Comparison of ENCODE assay signal across 12 cellular contexts in the genomic region with DNA sequence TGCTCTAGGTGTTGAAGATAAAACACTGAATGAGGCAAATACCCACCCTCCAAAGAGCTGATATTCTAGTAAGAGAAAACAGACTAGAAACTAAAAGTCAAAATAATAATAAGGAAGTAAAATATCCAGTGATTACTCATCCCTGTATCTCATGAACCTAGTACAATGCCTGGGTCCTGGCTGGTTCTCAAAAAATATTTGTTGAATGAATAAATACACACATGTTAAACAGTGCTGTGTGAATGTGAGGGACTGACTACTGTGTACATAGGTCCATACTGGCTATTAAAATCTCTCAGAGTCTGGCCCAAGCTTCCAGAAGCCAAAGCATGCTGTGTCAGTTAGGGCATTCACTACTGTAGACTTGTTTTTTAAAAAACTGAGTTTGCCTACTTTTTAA.
DNase-seq lines count a peak whose midpoint lies in the region; ATAC-seq, FAIRE-seq and TF ChIP-seq lines count a peak whose summit lies in the region.
"Had no signal": no experiment of that assay in that cellular context is flagged by ENCODE, and none has a peak within 500 bp of the region (broad histone marks: within the 10 kb centered on the region; RNA-seq: fewer than 3 reads in every experiment).

No MANE protein-coding gene starts in this region.

- H3K4me3 ChIP-seq in endothelial cell of umbilical vein (replicated peaks in 1 of 3; ENCODE audit: insufficient read depth in 1 of 3, low read depth in 1 of 3, low read length in 3 of 3): no peak overlapping the region

- ATAC-seq in GM18498 (IDR thresholded peaks at IDR 0.05; ENCODE audit: unreplicated experiment) (no peak), T-cell (replicated peaks in 1 of 4) (no peak)
- ATAC-seq: activated T-cell treated with anti-CD3 and anti-CD28 coated beads, Interleukin-2, amount 50 U/mL, for 4 hours; stimulated activated naive CD8-positive, alpha-beta T cell treated with anti-CD3 and anti-CD28 coated beads, Interleukin-15, Interleukin-2, amounts not matched to agents 100 U/mL and 50 U/mL, for 24 hours had no signal

- CTCF ChIA-PET in endothelial cell of umbilical vein (lab: Charles Lee) (interaction anchor here (0.6 to 1.1 kb wide), 4 partner anchors 8 to 219 kb away, joined by 3 to 7 read pairs (median 4); no protein-coding TSS in a partner anchor), T-cell (lab: Charles Lee) (interaction anchor here (0.6 to 0.9 kb wide), 3 partner anchors 14 to 70 kb away, joined by 3 to 4 read pairs (median 3); no protein-coding TSS in a partner anchor)

- no peak overlapping the region for H2AFZ ChIP-seq in endothelial cell of umbilical vein (ENCODE audit: low read depth, low read length)

- peak overlapping the region; percentile 0 for H3K27ac ChIP-seq in endothelial cell of umbilical vein (ENCODE audit: insufficient read depth, low read depth, low read length)

- no peaks in the 10 kb centered on the region for H3K9me3 ChIP-seq in endothelial cell of umbilical vein (replicated peaks; ENCODE audit: control insufficient read depth, insufficient read depth, low read length)

- no peaks in the 10 kb centered on the region for H3K79me2 ChIP-seq in endothelial cell of umbilical vein (ENCODE audit: control insufficient read depth, insufficient read depth, low read length)

- no peak overlapping the region for H3K4me2 ChIP-seq in endothelial cell of umbilical vein (ENCODE audit: insufficient read depth, low read length)

- no peaks in the 10 kb centered on the region for H3K27me3 Mint-ChIP-seq in T-cell
- H3K27me3 Mint-ChIP-seq: CD4-positive, CD25-positive, alpha-beta regulatory T cell had no signal

- no peaks in the 10 kb centered on the region for H3K9me3 Mint-ChIP-seq in T-cell
- H3K9me3 Mint-ChIP-seq: activated T-cell treated with anti-CD3 and anti-CD28 coated beads, Interleukin-2, amount 50 U/mL, for 4 hours; CD4-positive, CD25-positive, alpha-beta regulatory T cell had no signal

- TF ChIP-seq CTCF in endothelial cell of umbilical vein (IDR thresholded peaks at IDR 0.05; ENCODE audit: extremely low read depth in 1 of 2, insufficient read depth in 1 of 2, low read depth in 1 of 2, low read length in 2 of 2): no peak

- no TSS peak for BruUV-seq in endothelial cell of umbilical vein (replicated peaks; lab: Mats Ljungman, UMichigan)

- no peak for TF ChIP-seq POLR2A in endothelial cell of umbilical vein (IDR thresholded peaks at IDR 0.05; ENCODE audit: low read depth, low read length)

- peaks cover 60% of the 10 kb centered on the region for H3K4me1 ChIP-seq in endothelial cell of umbilical vein (ENCODE audit: control insufficient read depth, extremely low read depth, insufficient read depth, low read length)

- H3K4me1 Mint-ChIP-seq in T-cell: peaks cover 0 to 14% (median 13%) of the 10 kb centered on the region in 3 donors

- DNase-seq in Daoy (ENCODE audit: low read depth): peak; percentile 15
- DNase-seq in NCI-H226: peak; percentile 60
- peak; percentile 36 for DNase-seq in endothelial cell of umbilical vein (ENCODE audit: low read depth, low spot score)
- DNase-seq in renal cortical epithelial cell (ENCODE audit: low read depth): peak; percentile 63
- no peak for DNase-seq in RKO (ENCODE audit: low spot score)
- no peak for DNase-seq in effector CD4-positive, alpha-beta T cell
- DNase-seq in T-cell: no peak
- DNase-seq: activated T-cell treated with anti-CD3 and anti-CD28 coated beads, Interleukin-2, amount 50 U/mL, for 4 hours; CD4-positive, CD25-positive, alpha-beta regulatory T cell; NCI-H2029 treated with DMSO at 0.1 percent for 48 hours; stimulated activated naive CD8-positive, alpha-beta T cell treated with anti-CD3 and anti-CD28 coated beads, Interleukin-15, Interleukin-2, amounts not matched to agents 100 U/mL and 50 U/mL, for 24 hours had no signal

- no peak for FAIRE-seq in endothelial cell of umbilical vein (lab: Jason Lieb, UNC)

- H3K27me3 ChIP-seq in endothelial cell of umbilical vein (ENCODE audit: control insufficient read depth in 2 of 2, insufficient read depth in 2 of 2, low read length in 2 of 2): no peaks in the 10 kb centered on the region

- intact Hi-C loops in endothelial cell of umbilical vein (cut with micrococcal nuclease): loop anchor here (5.0 kb wide), 1 partner anchor 47 kb away; no protein-coding TSS in a partner anchor

- no peaks in the 10 kb centered on the region for H3K9me1 ChIP-seq in endothelial cell of umbilical vein (replicated peaks; ENCODE audit: control insufficient read depth, extremely low read depth, insufficient read depth, low read length)

- H3K36me3 ChIP-seq in endothelial cell of umbilical vein (ENCODE audit: control insufficient read depth in 2 of 2, extremely low read depth in 1 of 2, insufficient read depth in 2 of 2, low read length in 2 of 2): no peaks in the 10 kb centered on the region

- no peaks in the 10 kb centered on the region for H4K20me1 ChIP-seq in endothelial cell of umbilical vein (replicated peaks; ENCODE audit: control insufficient read depth, extremely low read depth, insufficient read depth, low read length)

- POLR2A ChIA-PET in endothelial cell of umbilical vein (lab: Charles Lee) (no interaction called here), T-cell (lab: Charles Lee) (interaction anchor here (0.6 kb wide), 2 partner anchors 14 to 82 kb away, joined by 6 to 7 read pairs; no protein-coding TSS in a partner anchor)

- H3K4me3 Mint-ChIP-seq in T-cell: no peak overlapping the region
- H3K4me3 Mint-ChIP-seq: activated T-cell treated with anti-CD3 and anti-CD28 coated beads, Interleukin-2, amount 50 U/mL, for 4 hours; CD4-positive, CD25-positive, alpha-beta regulatory T cell had no signal

- no peak overlapping the region for H3K9ac ChIP-seq in endothelial cell of umbilical vein (replicated peaks; ENCODE audit: extremely low read depth, insufficient read depth, low read length)

- H3K36me3 Mint-ChIP-seq in T-cell: peaks cover 38% of the 10 kb centered on the region

- dilution Hi-C loops in endothelial cell of umbilical vein (cut with MboI; ENCODE audit: extremely low pct_ligation_motif_present, low sequenced_read_pairs): no loop called here

- H3K27ac Mint-ChIP-seq in T-cell: no peak overlapping the region

TF ChIP-seq in endothelial cell of umbilical vein, 7 proteins besides CTCF, POLR2A, EP300 and RAD21:
- no peak for TF ChIP-seq POLR2AphosphoS5 (IDR thresholded peaks at IDR 0.05; ENCODE audit: insufficient read depth, low read depth, low read length)
- no peak for TF ChIP-seq GATA2 (IDR thresholded peaks at IDR 0.05; ENCODE audit: insufficient read depth, insufficient read length, low read depth, low read length)
- TF ChIP-seq JUN (IDR thresholded peaks at IDR 0.05; ENCODE audit: borderline replicate concordance, insufficient read depth, insufficient read length, low read depth): no peak
- TF ChIP-seq FOS (IDR thresholded peaks at IDR 0.05; ENCODE audit: borderline replicate concordance, insufficient read depth, low read length): no peak
- TF ChIP-seq MYC (IDR thresholded peaks at IDR 0.05; ENCODE audit: low read depth, low read length): no peak
- TF ChIP-seq, protein P1, sequence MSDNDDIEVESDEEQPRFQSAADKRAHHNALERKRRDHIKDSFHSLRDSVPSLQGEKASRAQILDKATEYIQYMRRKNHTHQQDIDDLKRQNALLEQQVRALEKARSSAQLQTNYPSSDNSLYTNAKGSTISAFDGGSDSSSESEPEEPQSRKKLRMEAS (IDR thresholded peaks at IDR 0.05; ENCODE audit: insufficient read depth, insufficient read length): no peak
- TF ChIP-seq EZH2 (IDR thresholded peaks at IDR 0.05; ENCODE audit: borderline replicate concordance, low read depth, low read length, severe bottlenecking): no peak

Comparison
In these comparisons a context has a peak if more than half of its experiments do, and no peak if none do; other contexts are left out.
1. DNase-seq: peak in Daoy (single experiment), NCI-H226 (single experiment), endothelial cell of umbilical vein (single experiment) and renal cortical epithelial cell (single experiment); none in RKO (single experiment), effector CD4-positive, alpha-beta T cell (single experiment) and T-cell (0 of 34).